ENCODE assay signal across 14 cellular contexts in the genomic region with DNA sequence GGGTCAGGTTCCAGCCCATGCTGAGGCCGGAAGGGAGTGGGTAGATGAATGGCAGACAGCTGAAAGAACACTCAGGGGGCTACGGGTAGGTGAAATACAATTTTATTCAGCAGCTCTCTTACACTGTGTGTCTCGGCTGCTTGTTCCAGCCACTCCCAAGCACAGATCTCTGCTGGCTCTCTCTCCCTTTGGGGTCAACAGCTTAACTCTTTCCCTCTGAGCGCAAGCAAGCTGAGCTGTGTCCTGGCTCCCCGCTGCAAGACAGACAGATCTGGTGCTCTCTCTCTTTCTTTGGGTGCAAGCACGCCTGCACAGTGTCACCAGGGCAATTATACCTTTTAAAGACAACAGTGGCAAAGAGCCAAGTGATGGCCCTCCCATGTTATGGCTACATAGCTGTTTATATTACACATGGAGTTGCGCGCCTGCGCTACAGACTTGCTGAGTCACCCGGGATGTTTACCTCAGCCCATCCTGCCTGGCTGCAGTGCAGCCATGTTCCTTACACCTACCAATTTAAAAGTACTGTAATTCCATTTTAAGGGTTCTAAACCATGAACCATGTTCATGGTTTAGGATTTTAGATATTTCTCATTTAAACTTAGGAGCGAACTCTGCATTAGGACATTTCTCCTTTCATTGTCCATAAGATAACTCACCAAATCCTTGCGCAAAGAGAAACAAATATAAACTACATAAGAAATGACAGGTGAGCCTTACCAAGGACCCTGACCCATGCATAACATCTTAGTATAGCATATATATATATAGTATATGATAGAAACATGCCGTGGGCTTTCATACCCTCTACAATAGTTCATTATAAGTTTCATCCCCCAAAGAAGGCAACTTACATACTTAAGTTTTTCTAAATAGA.
DNase-seq lines count a peak whose midpoint lies in the region; ATAC-seq and TF ChIP-seq lines count a peak whose summit lies in the region.
"Had no signal": no experiment of that assay in that cellular context is flagged by ENCODE, and none has a peak within 500 bp of the region (broad histone marks: within the 10 kb centered on the region; RNA-seq: fewer than 3 reads in every experiment).

No MANE protein-coding gene starts in this region.

- peak in 1 of 4 donors; percentile 2 for TF ChIP-seq EP300 in sigmoid colon (IDR thresholded peaks at IDR 0.05)

- intact Hi-C loops in sigmoid colon (cut with DNase I) = no loop called here

- WGBS in endodermal cell (ENCODE audit: insufficient coverage in 1 of 2, insufficient read length in 1 of 2), 2 experiments = 74 to 85% methylated on average over 7 to 13 of the region's 13 CpGs
- WGBS in sigmoid colon, 2 donors = 83% methylated on average over 13 of the region's 13 CpGs

- no peak overlapping the region for H3K9ac ChIP-seq in endodermal cell (ENCODE audit: extremely low read depth, low read length, poor library complexity, severe bottlenecking)

- H3K4me3 ChIP-seq in endodermal cell (ENCODE audit: low read length) (no peak overlapping the region), sigmoid colon (no peak overlapping the region)

- H3K4me1 ChIP-seq in endodermal cell (ENCODE audit: control insufficient read depth, insufficient read depth, low read length) (peaks cover 25% of the 10 kb centered on the region), sigmoid colon (peaks cover 0 to 29% (median 10%) of the 10 kb centered on the region in 4 donors)

- H3K27me3 Mint-ChIP-seq in HFFc6 (ENCODE audit: insufficient read depth) = no peaks in the 10 kb centered on the region
- H3K27me3 Mint-ChIP-seq in endodermal cell (ENCODE audit: insufficient read depth) = no peaks in the 10 kb centered on the region

- H3K4me1 Mint-ChIP-seq in HFFc6 (ENCODE audit: low read depth) (peaks cover 45% of the 10 kb centered on the region), endodermal cell (peaks cover 53% of the 10 kb centered on the region)

- TF ChIP-seq POLR2A in sigmoid colon (IDR thresholded peaks at IDR 0.05) = no peak

- TF ChIP-seq CTCF in HFFc6 (IDR thresholded peaks at IDR 0.05) (no peak), endodermal cell (conservative IDR thresholded peaks at IDR 0.05) (no peak), sigmoid colon (IDR thresholded peaks at IDR 0.05) (no peak)

- H3K9me3 ChIP-seq in endodermal cell (ENCODE audit: control insufficient read depth, low read length) (no peaks in the 10 kb centered on the region), sigmoid colon (no peaks in the 10 kb centered on the region)

- 0 out of 2 replicates have a peak, but pooled peaks cover 4% of the 10 kb centered on the region for H3K36me3 Mint-ChIP-seq in HFFc6 (ENCODE audit: low read depth)
- no peaks in the 10 kb centered on the region for H3K36me3 Mint-ChIP-seq in endodermal cell (ENCODE audit: low read depth)

- H3K27me3 ChIP-seq in endodermal cell (ENCODE audit: control insufficient read depth, insufficient read depth, low read length, poor library complexity, severe bottlenecking) = no peaks in the 10 kb centered on the region
- H3K27me3 ChIP-seq in sigmoid colon = no peaks in the 10 kb centered on the region

- H3K4me3 Mint-ChIP-seq in HFFc6 = peak overlapping the region; percentile 67
- no peak overlapping the region for H3K4me3 Mint-ChIP-seq in endodermal cell

- no peaks in the 10 kb centered on the region for H3K9me3 Mint-ChIP-seq in HFFc6
- H3K9me3 Mint-ChIP-seq in endodermal cell = no peaks in the 10 kb centered on the region

- H3K27ac ChIP-seq in endodermal cell (ENCODE audit: low read depth, low read length) (peak overlapping the region; percentile 54), sigmoid colon (peak overlapping the region; percentile 52 to 73 (median 67))

- H3K36me3 ChIP-seq in endodermal cell (ENCODE audit: control insufficient read depth, insufficient read depth, low read length) (no peaks in the 10 kb centered on the region), sigmoid colon (no peaks in the 10 kb centered on the region)

- peak overlapping the region; percentile 68 for H3K27ac Mint-ChIP-seq in HFFc6
- peak overlapping the region; percentile 74 for H3K27ac Mint-ChIP-seq in endodermal cell

- no peak for ATAC-seq in HG02970 (IDR thresholded peaks at IDR 0.05; ENCODE audit: low FRiP score, unreplicated experiment)
- ATAC-seq: esophagus mucosa; stimulated activated naive CD8-positive, alpha-beta T cell treated with anti-CD3 and anti-CD28 coated beads, Interleukin-15, Interleukin-2, amounts not matched to agents 100 U/mL and 50 U/mL, for 24 hours had no signal

- peak; percentile 15 for DNase-seq in HFFc6
- DNase-seq in NCI-H510A treated with DMSO at 0.1 percent for 48 hours (lab: John Stamatoyannopoulos, UW) = peak; percentile 88
- peak; percentile 53 for DNase-seq in endodermal cell
- DNase-seq in sigmoid colon = peak; percentile 90
- no peak for DNase-seq in NCI-H446 (lab: John Stamatoyannopoulos, UW)
- DNase-seq in cortex of kidney (lab: John Stamatoyannopoulos, UW) = no peak
- no peak for DNase-seq in germinal center (ENCODE audit: low spot score)
- DNase-seq: DND-41; NCI-H1105 treated with DMSO at 0.1 percent for 48 hours; RPMI8226; stimulated activated CD4-positive, alpha-beta T cell treated with anti-CD3 and anti-CD28 coated beads, Interleukin-2, amount 100 ng/mL, for 24 hours; stimulated activated naive CD8-positive, alpha-beta T cell treated with anti-CD3 and anti-CD28 coated beads, Interleukin-15, Interleukin-2, amounts not matched to agents 100 U/mL and 50 U/mL, for 24 hours had no signal

Comparison
In these comparisons a context has a peak if more than half of its experiments do, and no peak if none do; other contexts are left out.
1. DNase-seq: peak in HFFc6 (single experiment), NCI-H510A treated with DMSO at 0.1 percent for 48 hours (single experiment), endodermal cell (single experiment) and sigmoid colon (single experiment); none in NCI-H446 (0 of 2), cortex of kidney (single experiment) and germinal center (single experiment).